ENCODE assay signal across 20 cellular contexts in the genomic region with DNA sequence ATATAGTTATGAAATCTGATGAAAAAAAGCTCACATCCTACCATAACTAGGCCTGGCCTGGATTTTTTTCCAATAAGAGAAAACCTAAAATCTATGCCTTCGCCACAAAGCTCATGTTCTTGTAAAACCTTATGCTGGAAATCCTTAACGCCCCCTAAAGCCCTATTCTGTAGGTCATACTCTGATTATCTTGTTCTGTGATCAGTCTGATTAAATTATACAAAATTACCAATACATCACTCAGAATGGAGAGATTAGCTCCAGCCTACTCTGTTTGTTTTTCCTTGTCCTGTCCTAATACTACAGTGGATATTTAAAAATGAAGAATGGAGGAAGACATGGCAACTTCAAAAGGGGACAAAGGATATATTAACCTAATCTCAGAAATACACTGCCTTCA. TPM values are rescaled to one million over a fixed set of nuclear protein-coding genes. Genes with fewer than 3 reads are reported as not detected.
DNase-seq lines count a peak whose midpoint lies in the region; ATAC-seq and TF ChIP-seq lines count a peak whose summit lies in the region.
"Had no signal": no experiment of that assay in that cellular context is flagged by ENCODE, and none has a peak within 500 bp of the region (broad histone marks: within the 10 kb centered on the region; RNA-seq: fewer than 3 reads in every experiment).

No MANE protein-coding gene starts in this region.

- no peaks in the 10 kb centered on the region for H3K27me3 Mint-ChIP-seq in CD8-positive, alpha-beta T cell (ENCODE audit: low read depth)
- no peaks in the 10 kb centered on the region for H3K27me3 Mint-ChIP-seq in T-helper 17 cell
- H3K27me3 Mint-ChIP-seq in activated CD8-positive, alpha-beta memory T cell treated with anti-CD3 and anti-CD28 coated beads, Interleukin-2, amount 10 ng/mL, durations not matched to agents 7 days and 5 days = no peaks in the 10 kb centered on the region
- H3K27me3 Mint-ChIP-seq in neural progenitor cell (ENCODE audit: insufficient read depth, low read depth) = peaks cover 3% of the 10 kb centered on the region

- H3K9me3 ChIP-seq in CD8-positive, alpha-beta T cell (ENCODE audit: low read length) = no peaks in the 10 kb centered on the region
- H3K9me3 ChIP-seq in Karpas-422 (ENCODE audit: low read length) (no peaks in the 10 kb centered on the region), T-helper 17 cell (ENCODE audit: control insufficient read depth, low read length, poor library complexity, severe bottlenecking) (no peaks in the 10 kb centered on the region), psoas muscle (no peaks in the 10 kb centered on the region), neural progenitor cell (ENCODE audit: low read depth) (no peaks in the 10 kb centered on the region)
- H3K9me3 ChIP-seq: BE2C, MG63 had no signal

- peaks cover 22% of the 10 kb centered on the region for H3K4me1 ChIP-seq in CD8-positive, alpha-beta T cell (ENCODE audit: insufficient read depth, low read length)
- H3K4me1 ChIP-seq in Karpas-422 (ENCODE audit: low read length) (peaks cover 88% of the 10 kb centered on the region), psoas muscle (peaks cover 49% of the 10 kb centered on the region), neural progenitor cell (no peaks in the 10 kb centered on the region)

- no peaks in the 10 kb centered on the region for H3K9me2 ChIP-seq in Karpas-422 (replicated peaks; ENCODE audit: insufficient read depth, low read length)

- no peak overlapping the region for H3K4me3 ChIP-seq in CD8-positive, alpha-beta T cell (ENCODE audit: low read depth, low read length)
- H3K4me3 ChIP-seq in Karpas-422 (ENCODE audit: low read length) (peak overlapping the region; percentile 41), psoas muscle (no peak overlapping the region), neural progenitor cell (no peak overlapping the region)
- H3K4me3 ChIP-seq: MG63 had no signal

- peaks cover 68% of the 10 kb centered on the region for H3K4me1 Mint-ChIP-seq in CD8-positive, alpha-beta T cell (ENCODE audit: low read depth)
- H3K4me1 Mint-ChIP-seq in T-helper 17 cell (peaks cover 26% of the 10 kb centered on the region), neural progenitor cell (peaks cover 35% of the 10 kb centered on the region)
- peaks cover 39% of the 10 kb centered on the region for H3K4me1 Mint-ChIP-seq in activated CD8-positive, alpha-beta memory T cell treated with anti-CD3 and anti-CD28 coated beads, Interleukin-2, amount 10 ng/mL, durations not matched to agents 7 days and 5 days

- TF ChIP-seq CTCF in CD8-positive, alpha-beta T cell (IDR thresholded peaks at IDR 0.05) = no peak
- no peak for TF ChIP-seq CTCF in psoas muscle (IDR thresholded peaks at IDR 0.05)
- no peak for TF ChIP-seq CTCF in neural progenitor cell (IDR thresholded peaks at IDR 0.05)

- H3K36me3 Mint-ChIP-seq in CD8-positive, alpha-beta T cell = peaks cover 10% of the 10 kb centered on the region
- H3K36me3 Mint-ChIP-seq in T-helper 17 cell (ENCODE audit: low read depth) (no peaks in the 10 kb centered on the region), neural progenitor cell (peaks cover 21% of the 10 kb centered on the region)
- peaks cover 20% of the 10 kb centered on the region for H3K36me3 Mint-ChIP-seq in activated CD8-positive, alpha-beta memory T cell treated with anti-CD3 and anti-CD28 coated beads, Interleukin-2, amount 10 ng/mL, durations not matched to agents 7 days and 5 days

- no peak overlapping the region for H3K27ac ChIP-seq in CD8-positive, alpha-beta T cell (ENCODE audit: low read depth, low read length)
- H3K27ac ChIP-seq in Karpas-422 (ENCODE audit: low read length) = peak overlapping the region; percentile 93
- H3K27ac ChIP-seq in psoas muscle = peak overlapping the region; percentile 46
- H3K27ac ChIP-seq in neural progenitor cell = no peak overlapping the region
- H3K27ac ChIP-seq: KMS-11 had no signal

- peaks cover 10% of the 10 kb centered on the region for H3F3A ChIP-seq in neural progenitor cell (ENCODE audit: low read depth)

- H3K4me2 ChIP-seq in Karpas-422 (ENCODE audit: low read depth, low read length, poor library complexity, severe bottlenecking) (peak overlapping the region; percentile 83), neural progenitor cell (no peak overlapping the region)
- H3K4me2 ChIP-seq: KMS-11 had no signal

- no peak for DNase-seq in CD8-positive, alpha-beta T cell
- DNase-seq in Karpas-422 = no peak
- no peak for DNase-seq in T-helper 17 cell
- DNase-seq in psoas muscle = no peak
- DNase-seq in activated CD8-positive, alpha-beta memory T cell treated with anti-CD3 and anti-CD28 coated beads, Interleukin-2, amount 10 ng/mL, durations not matched to agents 7 days and 5 days = no peak
- DNase-seq in ACHN = no peak
- no peak for DNase-seq in neural progenitor cell (ENCODE audit: low spot score)
- no peak for DNase-seq in left cardiac atrium
- DNase-seq: H7, MG63, NCI-H1092 treated with DMSO at 0.1 percent for 48 hours, NCI-H187, NCI-H226, NCI-H526, OCI-M1, SHP77 treated with DMSO at 0.1 percent for 48 hours, SW 1271 had no signal

- H3K4me3 Mint-ChIP-seq in CD8-positive, alpha-beta T cell = no peak overlapping the region
- H3K4me3 Mint-ChIP-seq in T-helper 17 cell = no peak overlapping the region
- H3K4me3 Mint-ChIP-seq in activated CD8-positive, alpha-beta memory T cell treated with anti-CD3 and anti-CD28 coated beads, Interleukin-2, amount 10 ng/mL, durations not matched to agents 7 days and 5 days = no peak overlapping the region
- H3K4me3 Mint-ChIP-seq in neural progenitor cell = no peak overlapping the region

- 92 to 98% (median 95%) methylated on average over 2 of the region's 2 CpGs for WGBS in psoas muscle, 3 donors

- intact Hi-C loops in CD8-positive, alpha-beta T cell (cut with DNase I, micrococcal nuclease) = loop anchor here in 1 of 2 experiments (10.0 kb wide), 2 partner anchors 593 to 1753 kb away; partner anchors contain the start of genes PRMT9 and SLC10A7
- intact Hi-C loops in psoas muscle (cut with DNase I) = loop anchor here (5.0 to 10.0 kb wide), 3 partner anchors 47 to 197 kb away; no protein-coding TSS in a partner anchor
- intact Hi-C loops in left cardiac atrium (cut with DNase I) = loop anchor here in 1 of 2 donors (5.0 kb wide), 1 partner anchor 199 kb away; no protein-coding TSS in a partner anchor

- ATAC-seq in CD8-positive, alpha-beta T cell = no peak
- ATAC-seq in T-helper 17 cell (no peak), psoas muscle (no peak), left cardiac atrium (no peak)
- no peak for ATAC-seq in activated CD8-positive, alpha-beta memory T cell treated with anti-CD3 and anti-CD28 coated beads, Interleukin-2, amount 10 ng/mL, durations not matched to agents 7 days and 5 days
- ATAC-seq: HepG2 had no signal

- no peaks in the 10 kb centered on the region for H3K27me3 ChIP-seq in CD8-positive, alpha-beta T cell (ENCODE audit: insufficient read depth, low read length)
- no peaks in the 10 kb centered on the region for H3K27me3 ChIP-seq in Karpas-422 (ENCODE audit: low read length)
- H3K27me3 ChIP-seq in psoas muscle (ENCODE audit: insufficient read depth in 3 of 3, low read length in 2 of 3) = no peaks in the 10 kb centered on the region
- peaks cover 16% of the 10 kb centered on the region for H3K27me3 ChIP-seq in neural progenitor cell
- H3K27me3 ChIP-seq: BE2C, MG63 had no signal

- POLR2A ChIA-PET in CD8-positive, alpha-beta T cell (lab: Charles Lee) = no interaction called here

- peak overlapping the region; percentile 47 for H3K9ac ChIP-seq in Karpas-422 (ENCODE audit: low read length)
- H3K9ac ChIP-seq in neural progenitor cell = no peak overlapping the region
- H3K9ac ChIP-seq: KMS-11 had no signal

- no peaks in the 10 kb centered on the region for H4K20me1 ChIP-seq in Karpas-422 (ENCODE audit: insufficient read depth, low read depth, low read length)
- H4K20me1 ChIP-seq in neural progenitor cell (ENCODE audit: low read depth) = peaks cover 79% of the 10 kb centered on the region

- no peaks in the 10 kb centered on the region for H3K36me3 ChIP-seq in CD8-positive, alpha-beta T cell (ENCODE audit: insufficient read depth, low read length)
- H3K36me3 ChIP-seq in Karpas-422 (ENCODE audit: insufficient read depth, low read length) = peaks cover 19% of the 10 kb centered on the region; the same call in 1 of the 2 replicates
- no peaks in the 10 kb centered on the region for H3K36me3 ChIP-seq in psoas muscle (ENCODE audit: insufficient read depth in 1 of 2, low read depth in 1 of 2)
- no peaks in the 10 kb centered on the region for H3K36me3 ChIP-seq in neural progenitor cell
- H3K36me3 ChIP-seq: BE2C, MG63 had no signal

- H3K9me3 Mint-ChIP-seq in CD8-positive, alpha-beta T cell = no peaks in the 10 kb centered on the region
- no peaks in the 10 kb centered on the region for H3K9me3 Mint-ChIP-seq in activated CD8-positive, alpha-beta memory T cell treated with anti-CD3 and anti-CD28 coated beads, Interleukin-2, amount 10 ng/mL, durations not matched to agents 7 days and 5 days (ENCODE audit: low read depth)
- H3K9me3 Mint-ChIP-seq in neural progenitor cell = peaks cover 6% of the 10 kb centered on the region

- in situ Hi-C loops in ACHN (cut with HindIII; ENCODE audit: low pct_ligation_motif_present, low pct_unique_long_range_greater_than_20kb, low sequenced_read_pairs) = no loop called here

- CTCF ChIA-PET in CD8-positive, alpha-beta T cell (lab: Charles Lee) = interaction anchor here (1.8 kb wide), 1 partner anchor 24 kb away, joined by 6 read pairs; no protein-coding TSS in a partner anchor
- CTCF ChIA-PET in activated CD8-positive, alpha-beta memory T cell treated with anti-CD3 and anti-CD28 coated beads, Interleukin-2, amount 10 ng/mL, durations not matched to agents 7 days and 5 days (lab: Charles Lee) = no interaction called here

- H2AFZ ChIP-seq in Karpas-422 (ENCODE audit: low read length) = no peak overlapping the region
- H2AFZ ChIP-seq in neural progenitor cell (replicated peaks) = no peak overlapping the region

- peak overlapping the region; percentile 2 for H3K27ac Mint-ChIP-seq in CD8-positive, alpha-beta T cell
- peak overlapping the region; percentile 72 for H3K27ac Mint-ChIP-seq in T-helper 17 cell
- H3K27ac Mint-ChIP-seq in activated CD8-positive, alpha-beta memory T cell treated with anti-CD3 and anti-CD28 coated beads, Interleukin-2, amount 10 ng/mL, durations not matched to agents 7 days and 5 days = no peak overlapping the region
- H3K27ac Mint-ChIP-seq in neural progenitor cell = no peak overlapping the region

- H3K79me2 ChIP-seq in Karpas-422 (ENCODE audit: low read length) (peaks cover 100% of the 10 kb centered on the region), neural progenitor cell (ENCODE audit: low read depth) (peaks cover 91% of the 10 kb centered on the region)

RNA-seq across cellular contexts. Expression of gene ZNF827, which starts 7.2 kb away (rescaled TPM):
- 10 to 100 TPM; 35.4 to 36.6 TPM for total RNA-seq in CD8-positive, alpha-beta T cell
- 44.6 and 70.4 TPM in 2 replicates for total RNA-seq in Karpas-422 (2014; rRNA removed; shearing (Covaris generic); ENCODE audit: low replicate concordance)
- total RNA-seq in T-helper 17 cell (10 to 100 TPM; 14.9 to 16.3 TPM), psoas muscle (10 to 100 TPM in 3 of 4 donors, 1 to 10 TPM in 1; 7.3 to 15.2 (median 13.3) TPM), neural progenitor cell (ENCODE audit: low replicate concordance) (7.1 and 7.7 TPM in 2 replicates), left cardiac atrium (10 to 100 TPM; 13.3 to 17.9 TPM)
- polyA plus RNA-seq in psoas muscle = 1 to 10 TPM; 1.7 to 3.1 (median 2.6) TPM
- 10 to 100 TPM; 20.1 to 24.7 TPM for total RNA-seq in activated CD8-positive, alpha-beta memory T cell treated with anti-CD3 and anti-CD28 coated beads, Interleukin-2, amount 10 ng/mL, durations not matched to agents 7 days and 5 days

Comparison
In these comparisons a context has a peak if more than half of its experiments do, and no peak if none do; other contexts are left out.
1. H3K27ac ChIP-seq: peak in Karpas-422 (single experiment) and psoas muscle (single experiment); none in CD8-positive, alpha-beta T cell (single experiment) and neural progenitor cell (single experiment).
2. H3K27ac Mint-ChIP-seq: peak in CD8-positive, alpha-beta T cell (single experiment) and T-helper 17 cell (single experiment); none in activated CD8-positive, alpha-beta memory T cell treated with anti-CD3 and anti-CD28 coated beads, Interleukin-2, amount 10 ng/mL, durations not matched to agents 7 days and 5 days (single experiment) and neural progenitor cell (single experiment).